In the genomic region with DNA sequence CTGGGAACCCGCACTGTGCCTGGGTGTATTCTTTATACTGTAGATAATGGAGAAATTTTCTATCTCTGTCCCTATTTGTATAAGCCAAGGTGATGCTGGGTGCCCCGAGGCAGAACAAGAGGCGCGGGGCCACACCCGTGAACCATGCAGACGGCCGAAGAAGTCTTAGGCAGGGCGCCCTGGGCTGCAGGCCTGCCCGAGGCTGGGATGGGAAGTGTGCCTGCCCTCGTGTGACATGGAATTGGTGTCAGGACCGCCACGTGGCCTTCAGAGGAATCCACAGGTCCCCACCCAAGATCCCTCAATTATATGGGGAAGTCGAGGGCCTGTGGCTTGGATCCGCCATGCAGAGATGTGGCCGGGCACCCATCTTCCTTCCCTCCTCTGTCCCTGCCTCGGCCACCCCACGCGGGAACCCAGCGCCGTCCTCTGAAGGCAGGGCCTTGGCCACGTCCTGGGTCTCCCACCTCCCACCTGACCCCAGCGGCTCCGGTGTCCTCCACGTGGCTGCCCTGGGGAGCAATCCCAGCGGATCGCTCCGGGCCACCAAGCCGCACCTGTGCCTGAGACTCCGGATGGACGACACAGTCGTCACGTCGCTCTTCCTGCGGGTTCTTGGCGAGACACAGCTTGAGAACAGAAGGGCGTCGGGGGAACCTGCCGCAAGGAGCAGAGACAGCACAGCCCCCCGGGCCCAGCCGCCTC, we compare ENCODE assay signal across 27 cellular contexts. TPM values are rescaled to one million over a fixed set of nuclear protein-coding genes. Genes with fewer than 3 reads are reported as not detected.
"Had no signal": no experiment of that assay in that cellular context is flagged by ENCODE, and none has a peak within 500 bp of the region (broad histone marks: within the 10 kb centered on the region; RNA-seq: fewer than 3 reads in every experiment).

No MANE protein-coding gene starts in this region.

- H3K4me2 ChIP-seq: smooth muscle cell had no signal

- DNase-seq: colonic mucosa; dermis blood vessel endothelial cell; effector memory CD4-positive, alpha-beta T cell; foreskin keratinocyte; hippocampal formation; immature natural killer cell; islet precursor cell; natural killer cell; stimulated activated CD4-positive, alpha-beta T cell treated with anti-CD3 and anti-CD28 coated beads, Interleukin-12 subunit alpha, Interleukin-12 subunit beta, amount 100 ng/mL, for 4 hours; stimulated activated CD4-positive, alpha-beta T cell treated with anti-CD3 and anti-CD28 coated beads, Interleukin-1b, Interleukin-23, amount 100 ng/mL, for 48 hours; stimulated activated CD4-positive, alpha-beta T cell treated with anti-CD3 and anti-CD28 coated beads, Interleukin-4, amount 100 ng/mL, for 1 hour; stimulated activated CD8-positive, alpha-beta memory T cell treated with anti-CD3 and anti-CD28 coated beads, Interleukin-4, amount 100 ng/mL, for 48 hours; stimulated activated naive CD4-positive, alpha-beta T cell treated with Interleukin-2 at 50 U/mL for 16 hours; stomach; thyroid gland had no signal

- H3K9me3 ChIP-seq: colonic mucosa, esophagus muscularis mucosa, heart right ventricle, neutrophil, pancreas, stomach, thyroid gland, vagina had no signal

- H3K4me1 ChIP-seq: colonic mucosa, foreskin keratinocyte, gastroesophageal sphincter, heart right ventricle, pancreas, stomach, thyroid gland, vagina had no signal

- H3K36me3 ChIP-seq: colonic mucosa, gastroesophageal sphincter, neutrophil, vagina had no signal

- FAIRE-seq: endothelial cell of umbilical vein, pancreas had no signal

- H3K4me3 ChIP-seq: colonic mucosa, esophagus muscularis mucosa, gastroesophageal sphincter, heart right ventricle, lung, pancreas, smooth muscle cell, stomach, thyroid gland, vagina had no signal

- H3K27me3 ChIP-seq: colonic mucosa, foreskin keratinocyte, neutrophil, pancreas, thyroid gland, vagina had no signal

- H3K27ac ChIP-seq: colonic mucosa, esophagus muscularis mucosa, foreskin keratinocyte, gastroesophageal sphincter, heart right ventricle, neutrophil, pancreas, stomach, thyroid gland, vagina had no signal

- ATAC-seq: foreskin keratinocyte, gastroesophageal sphincter, heart right ventricle, left lobe of liver, natural killer cell, pancreas, sciatic nerve had no signal

RNA-seq across cellular contexts. Expression of a gene that starts 19.9 kb away (rescaled TPM):
- total RNA-seq: mononuclear cell, natural killer cell had no signal
- polyA plus RNA-seq: immature natural killer cell had no signal
